In genomic region chr2:118836411-118836930, GRCh38 we compare ENCODE assay signal across 12 cellular contexts. TPM values are rescaled to one million over a fixed set of nuclear protein-coding genes. Genes with fewer than 3 reads are reported as not detected.
DNase-seq lines count a peak whose midpoint lies in the region; ATAC-seq and TF ChIP-seq lines count a peak whose summit lies in the region.
"Had no signal": no experiment of that assay in that cellular context is flagged by ENCODE, and none has a peak within 500 bp of the region (broad histone marks: within the 10 kb centered on the region; RNA-seq: fewer than 3 reads in every experiment).

No MANE protein-coding gene starts in this region.

- H3K27ac Mint-ChIP-seq in activated naive CD4-positive, alpha-beta T cell treated with anti-CD3 and anti-CD28 coated beads, Interleukin-2, amount 10 ng/mL, durations not matched to agents 7 days and 5 days = peak overlapping the region; percentile 77
- H3K27ac Mint-ChIP-seq in activated naive CD4-positive, alpha-beta T cell treated with anti-CD3 and anti-CD28 coated beads, Interleukin-2, amount 50 U/mL, for 72 hours = no peak overlapping the region
- no peak overlapping the region for H3K27ac Mint-ChIP-seq in memory B cell

- peaks cover 2% of the 10 kb centered on the region for H3K4me1 Mint-ChIP-seq in activated naive CD4-positive, alpha-beta T cell treated with anti-CD3 and anti-CD28 coated beads, Interleukin-2, amount 10 ng/mL, durations not matched to agents 7 days and 5 days
- peaks cover 3% of the 10 kb centered on the region for H3K4me1 Mint-ChIP-seq in memory B cell

- in situ Hi-C loops in astrocyte of the cerebellum (cut with HindIII; ENCODE audit: low sequenced_read_pairs) = no loop called here

- H3K27ac ChIP-seq in stomach = no peak overlapping the region
- H3K27ac ChIP-seq: heart right ventricle had no signal

- ATAC-seq in activated naive CD4-positive, alpha-beta T cell treated with anti-CD3 and anti-CD28 coated beads, Interleukin-2, amount 50 U/mL, for 72 hours = no peak
- ATAC-seq in memory B cell (ENCODE audit: low read depth) (no peak), GM19324 (IDR thresholded peaks at IDR 0.05; ENCODE audit: low FRiP score, unreplicated experiment) (no peak)
- ATAC-seq: heart right ventricle had no signal

- H3K4me3 ChIP-seq in astrocyte of the cerebellum (ENCODE audit: low read depth, low read length) (peak overlapping the region; percentile 42), stomach (peak overlapping the region; percentile 48 to 67 (median 54))

- H3K36me3 Mint-ChIP-seq in activated naive CD4-positive, alpha-beta T cell treated with anti-CD3 and anti-CD28 coated beads, Interleukin-2, amount 10 ng/mL, durations not matched to agents 7 days and 5 days = peaks cover 2% of the 10 kb centered on the region
- peaks cover 0 to 16% of the 10 kb centered on the region in 2 donors for H3K36me3 Mint-ChIP-seq in activated naive CD4-positive, alpha-beta T cell treated with anti-CD3 and anti-CD28 coated beads, Interleukin-2, amount 50 U/mL, for 72 hours
- H3K36me3 Mint-ChIP-seq in memory B cell = no peaks in the 10 kb centered on the region

- DNase-seq in activated naive CD4-positive, alpha-beta T cell treated with anti-CD3 and anti-CD28 coated beads, Interleukin-2, amount 10 ng/mL, durations not matched to agents 7 days and 5 days = no peak
- no peak for DNase-seq in activated naive CD4-positive, alpha-beta T cell treated with anti-CD3 and anti-CD28 coated beads, Interleukin-2, amount 50 U/mL, for 72 hours (ENCODE audit: low spot score in 2 of 2)
- DNase-seq in astrocyte of the cerebellum (ENCODE audit: low read depth) (no peak), memory B cell (ENCODE audit: low spot score in 2 of 2) (no peak), stomach (no peak), NOMO-1 treated with DMSO at 0.1 percent for 48 hours (lab: John Stamatoyannopoulos, UW; ENCODE audit: unreplicated experiment) (no peak), mucosa of gallbladder (ENCODE audit: low spot score) (no peak)
- DNase-seq: central memory CD4-positive, alpha-beta T cell; heart right ventricle; KG1 had no signal

- peaks cover 51 to 100% (median 97%) of the 10 kb centered on the region in 3 donors for H3K27me3 ChIP-seq in stomach

- no peak for TF ChIP-seq POLR2A in stomach (IDR thresholded peaks at IDR 0.05)

- H3K9me3 ChIP-seq in stomach = no peaks in the 10 kb centered on the region
- H3K9me3 ChIP-seq: heart right ventricle had no signal

- H3K4me3 Mint-ChIP-seq in activated naive CD4-positive, alpha-beta T cell treated with anti-CD3 and anti-CD28 coated beads, Interleukin-2, amount 10 ng/mL, durations not matched to agents 7 days and 5 days = no peak overlapping the region
- H3K4me3 Mint-ChIP-seq in memory B cell = peak overlapping the region; percentile 61

- peaks cover 100% of the 10 kb centered on the region for H3K27me3 Mint-ChIP-seq in activated naive CD4-positive, alpha-beta T cell treated with anti-CD3 and anti-CD28 coated beads, Interleukin-2, amount 10 ng/mL, durations not matched to agents 7 days and 5 days
- H3K27me3 Mint-ChIP-seq in memory B cell = peaks cover 41% of the 10 kb centered on the region

- TF ChIP-seq CTCF in astrocyte of the cerebellum (IDR thresholded peaks at IDR 0.05; ENCODE audit: low read depth, low read length, missing control alignments) (no peak), stomach (IDR thresholded peaks at IDR 0.05) (no peak)

- TF ChIP-seq EP300 in stomach (IDR thresholded peaks at IDR 0.05) = no peak

- H3K36me3 ChIP-seq in stomach = no peaks in the 10 kb centered on the region
- H3K36me3 ChIP-seq: heart right ventricle had no signal

- 8 to 17% (median 9%) methylated on average over 8 of the region's 8 CpGs for WGBS in stomach, 5 donors

- H3K9me3 Mint-ChIP-seq in activated naive CD4-positive, alpha-beta T cell treated with anti-CD3 and anti-CD28 coated beads, Interleukin-2, amount 10 ng/mL, durations not matched to agents 7 days and 5 days = no peaks in the 10 kb centered on the region
- H3K9me3 Mint-ChIP-seq in activated naive CD4-positive, alpha-beta T cell treated with anti-CD3 and anti-CD28 coated beads, Interleukin-2, amount 50 U/mL, for 72 hours = no peaks in the 10 kb centered on the region
- no peaks in the 10 kb centered on the region for H3K9me3 Mint-ChIP-seq in memory B cell

- H3K4me1 ChIP-seq in stomach = peaks cover 21 to 35% (median 24%) of the 10 kb centered on the region in 4 donors

- intact Hi-C loops in stomach (cut with DNase I; ENCODE audit: low total_unique reads) = no loop called here

- CTCF ChIA-PET in activated naive CD4-positive, alpha-beta T cell treated with anti-CD3 and anti-CD28 coated beads, Interleukin-2, amount 10 ng/mL, durations not matched to agents 7 days and 5 days (lab: Charles Lee) = no interaction called here

RNA-seq across cellular contexts. Expression of gene EN1, which starts 11.0 kb away (rescaled TPM):
- total RNA-seq in activated naive CD4-positive, alpha-beta T cell treated with anti-CD3 and anti-CD28 coated beads, Interleukin-2, amount 50 U/mL, for 72 hours = not detected
- not detected for total RNA-seq in stomach
- polyA plus RNA-seq in stomach = not detected
- not detected for total RNA-seq in mucosa of gallbladder
- total RNA-seq: activated CD8-positive, alpha-beta memory T cell treated with anti-CD3 and anti-CD28 coated beads for 36 hours had no signal
- polyA plus RNA-seq: heart right ventricle had no signal
